ENCODE assay signal across 24 cellular contexts in genomic region chr1:4119516-4120220, GRCh38.
"Had no signal": no experiment of that assay in that cellular context is flagged by ENCODE, and none has a peak within 500 bp of the region (broad histone marks: within the 10 kb centered on the region; RNA-seq: fewer than 3 reads in every experiment).

No MANE protein-coding gene starts in this region.

- ATAC-seq: left colon; lower lobe of right lung; natural killer cell treated with Interleukin-12 subunit alpha and Interleukin-12 subunit beta and Interleukin-15 and Interleukin-18, amount 100 ng/mL, for 72 hours had no signal

- H3K27me3 ChIP-seq: right atrium auricular region, testis had no signal

- H3K4me1 Mint-ChIP-seq: activated naive CD8-positive, alpha-beta T cell treated with anti-CD3 and anti-CD28 coated beads for 36 hours; brain had no signal

- H3K9me3 ChIP-seq: lower lobe of right lung, prostate gland, right atrium auricular region, testis had no signal

- H3K27ac ChIP-seq: dorsolateral prefrontal cortex, lower lobe of right lung, prostate gland, right atrium auricular region, stomach, testis, WERI-Rb-1 had no signal

- H3K9me3 Mint-ChIP-seq: activated naive CD8-positive, alpha-beta T cell treated with anti-CD3 and anti-CD28 coated beads for 36 hours; activated T-helper 1 cell treated with anti-CD3 and anti-CD28 coated beads, Interleukin-12 subunit alpha, Interleukin-12 subunit beta, Interleukin-2, Interleukin-4 antibody, amounts not matched to agents 30 ng/mL and 10 ng/mL and 1 ng/mL, durations not matched to agents 14 hours and 24 hours and 36 hours; natural killer cell treated with Interleukin-12 subunit alpha and Interleukin-12 subunit beta and Interleukin-15 and Interleukin-18, amount 100 ng/mL, for 72 hours; type B pancreatic cell had no signal

- H3K4me3 Mint-ChIP-seq: activated CD4-positive, alpha-beta memory T cell treated with anti-CD3 and anti-CD28 coated beads for 36 hours; activated naive CD8-positive, alpha-beta T cell treated with anti-CD3 and anti-CD28 coated beads for 36 hours; activated T-helper 1 cell treated with anti-CD3 and anti-CD28 coated beads, Interleukin-12 subunit alpha, Interleukin-12 subunit beta, Interleukin-2, Interleukin-4 antibody, amounts not matched to agents 30 ng/mL and 10 ng/mL and 1 ng/mL, durations not matched to agents 14 hours and 24 hours and 36 hours; brain; natural killer cell treated with Interleukin-12 subunit alpha and Interleukin-12 subunit beta and Interleukin-15 and Interleukin-18, amount 100 ng/mL, for 72 hours; type B pancreatic cell had no signal

- H3K36me3 Mint-ChIP-seq: activated CD4-positive, alpha-beta memory T cell treated with anti-CD3 and anti-CD28 coated beads for 36 hours; activated naive CD8-positive, alpha-beta T cell treated with anti-CD3 and anti-CD28 coated beads for 36 hours; brain; natural killer cell treated with Interleukin-12 subunit alpha and Interleukin-12 subunit beta and Interleukin-15 and Interleukin-18, amount 100 ng/mL, for 72 hours; type B pancreatic cell had no signal

- H3K27ac Mint-ChIP-seq: activated CD4-positive, alpha-beta memory T cell treated with anti-CD3 and anti-CD28 coated beads for 36 hours; activated naive CD8-positive, alpha-beta T cell treated with anti-CD3 and anti-CD28 coated beads for 36 hours; activated T-helper 1 cell treated with anti-CD3 and anti-CD28 coated beads, Interleukin-12 subunit alpha, Interleukin-12 subunit beta, Interleukin-2, Interleukin-4 antibody, amounts not matched to agents 30 ng/mL and 10 ng/mL and 1 ng/mL, durations not matched to agents 14 hours and 24 hours and 36 hours; natural killer cell treated with Interleukin-12 subunit alpha and Interleukin-12 subunit beta and Interleukin-15 and Interleukin-18, amount 100 ng/mL, for 72 hours; type B pancreatic cell had no signal

- H3K4me1 ChIP-seq: lower lobe of right lung, prostate gland, right atrium auricular region, stomach, testis had no signal

- H3K36me3 ChIP-seq: lower lobe of right lung, prostate gland, right atrium auricular region, stomach, WERI-Rb-1 had no signal

- H3K4me3 ChIP-seq: dorsolateral prefrontal cortex, lower lobe of right lung, prostate gland, right atrium auricular region, stomach, testis had no signal

- DNase-seq: activated CD4-positive, alpha-beta memory T cell treated with anti-CD3 and anti-CD28 coated beads for 36 hours; activated CD4-positive, alpha-beta T cell treated with anti-CD3 and anti-CD28 coated beads for 4 hours; activated naive CD4-positive, alpha-beta T cell; activated naive CD8-positive, alpha-beta T cell treated with anti-CD3 and anti-CD28 coated beads for 36 hours; activated T-cell treated with anti-CD3 and anti-CD28 coated beads for 4 hours; anterior cingulate cortex; foreskin melanocyte; glutamatergic neuron; hippocampal formation; left colon; lower lobe of right lung; small intestine; stimulated activated CD4-positive, alpha-beta T cell treated with anti-CD3 and anti-CD28 coated beads, Interleukin-4, amount 100 ng/mL, for 1 hour; stomach; T-helper 2 cell; testis; WERI-Rb-1 had no signal
